ENCODE assay signal across 8 cellular contexts in genomic region chr14:77026166-77026929, GRCh38. TPM values are rescaled to one million over a fixed set of nuclear protein-coding genes. Genes with fewer than 3 reads are reported as not detected.
DNase-seq lines count a peak whose midpoint lies in the region; ATAC-seq and TF ChIP-seq lines count a peak whose summit lies in the region.

No MANE protein-coding gene starts in this region.

- H3K4me3 Mint-ChIP-seq in activated naive CD4-positive, alpha-beta T cell treated with anti-CD3 and anti-CD28 coated beads, Interleukin-2, amount 50 U/mL, for 24 hours = peak overlapping the region; percentile 80
- H3K4me3 Mint-ChIP-seq in activated B cell treated with CpG ODN at 0.5 μM for 24 hours = peak overlapping the region; percentile 70

- TF ChIP-seq CTCF in activated B cell treated with CpG ODN at 0.5 μM for 24 hours (IDR thresholded peaks at IDR 0.05) (no peak), foreskin keratinocyte (conservative IDR thresholded peaks at IDR 0.05) (no peak)

- H3K27ac ChIP-seq in foreskin keratinocyte = peak overlapping the region; percentile 55

- ATAC-seq in activated B cell treated with CpG ODN at 0.5 μM for 24 hours (ENCODE audit: low read depth) = no peak
- no peak for ATAC-seq in foreskin keratinocyte
- no peak for ATAC-seq in HG03135 (IDR thresholded peaks at IDR 0.05; ENCODE audit: unreplicated experiment)
- ATAC-seq in HG03280 (IDR thresholded peaks at IDR 0.05; ENCODE audit: unreplicated experiment) = no peak

- H3K27me3 ChIP-seq in foreskin keratinocyte = no peaks in the 10 kb centered on the region

- peaks cover 35% of the 10 kb centered on the region for H3K4me1 ChIP-seq in foreskin keratinocyte

- no peak for DNase-seq in activated naive CD4-positive, alpha-beta T cell treated with anti-CD3 and anti-CD28 coated beads, Interleukin-2, amount 50 U/mL, for 16 hours
- DNase-seq in activated B cell treated with CpG ODN at 0.5 μM for 24 hours (no peak), foreskin keratinocyte (no peak), posterior cingulate gyrus (peak in 7 of 10 donors; percentile 29 to 88 (median 49)), DMS153 treated with DMSO at 0.1 percent for 48 hours (lab: John Stamatoyannopoulos, UW; ENCODE audit: unreplicated experiment) (no peak)

- POLR2A ChIA-PET in activated B cell treated with CpG ODN at 0.5 μM for 24 hours (lab: Charles Lee) = interaction anchor here (1.0 to 6.2 kb wide), 8 partner anchors 9 to 96 kb away, joined by 3 to 149 read pairs (median 38); no protein-coding TSS in a partner anchor

- H3K36me3 Mint-ChIP-seq in activated naive CD4-positive, alpha-beta T cell treated with anti-CD3 and anti-CD28 coated beads, Interleukin-2, amount 50 U/mL, for 24 hours = peaks cover 10% of the 10 kb centered on the region
- peaks cover 22% of the 10 kb centered on the region for H3K36me3 Mint-ChIP-seq in activated B cell treated with CpG ODN at 0.5 μM for 24 hours (ENCODE audit: low read depth)

- intact Hi-C loops in activated B cell treated with CpG ODN at 0.5 μM for 24 hours (cut with micrococcal nuclease) = loop anchor here (5.0 kb wide), 1 partner anchor 351 kb away; the partner anchor contains the start of genes SAMD15 and TMED8
- intact Hi-C loops in posterior cingulate gyrus (cut with DNase I) = loop anchor here (2.0 to 5.0 kb wide), 3 partner anchors 70 to 108 kb away; no protein-coding TSS in a partner anchor

- no peaks in the 10 kb centered on the region for H3K27me3 Mint-ChIP-seq in activated naive CD4-positive, alpha-beta T cell treated with anti-CD3 and anti-CD28 coated beads, Interleukin-2, amount 50 U/mL, for 24 hours
- no peaks in the 10 kb centered on the region for H3K27me3 Mint-ChIP-seq in activated B cell treated with CpG ODN at 0.5 μM for 24 hours

- H3K9me3 Mint-ChIP-seq in activated naive CD4-positive, alpha-beta T cell treated with anti-CD3 and anti-CD28 coated beads, Interleukin-2, amount 50 U/mL, for 24 hours = no peaks in the 10 kb centered on the region
- H3K9me3 Mint-ChIP-seq in activated B cell treated with CpG ODN at 0.5 μM for 24 hours = no peaks in the 10 kb centered on the region

- CTCF ChIA-PET in activated B cell treated with CpG ODN at 0.5 μM for 24 hours (lab: Charles Lee) = interaction anchor here (1.2 to 3.1 kb wide), 3 partner anchors 27 to 79 kb away, joined by 4 to 30 read pairs (median 10); no protein-coding TSS in a partner anchor

- H3K4me1 Mint-ChIP-seq in activated naive CD4-positive, alpha-beta T cell treated with anti-CD3 and anti-CD28 coated beads, Interleukin-2, amount 50 U/mL, for 24 hours = peaks cover 64% of the 10 kb centered on the region
- peaks cover 50% of the 10 kb centered on the region for H3K4me1 Mint-ChIP-seq in activated B cell treated with CpG ODN at 0.5 μM for 24 hours

- H3K27ac Mint-ChIP-seq in activated naive CD4-positive, alpha-beta T cell treated with anti-CD3 and anti-CD28 coated beads, Interleukin-2, amount 50 U/mL, for 24 hours = peak overlapping the region; percentile 77
- H3K27ac Mint-ChIP-seq in activated B cell treated with CpG ODN at 0.5 μM for 24 hours = no peak overlapping the region

RNA-seq across cellular contexts. Expression of gene IRF2BPL, which starts 2.2 kb away (rescaled TPM):
- 14.0 and 14.5 TPM in 2 replicates for total RNA-seq in activated B cell treated with CpG ODN at 0.5 μM for 24 hours
- 20.2 and 20.7 TPM in 2 replicates for total RNA-seq in foreskin keratinocyte
- 8.0 and 8.7 TPM in 2 replicates for polyA plus RNA-seq in foreskin keratinocyte

Comparison
In these comparisons a context has a peak if more than half of its experiments do, and no peak if none do; other contexts are left out.
1. DNase-seq: peak in posterior cingulate gyrus (7 of 10); none in activated naive CD4-positive, alpha-beta T cell treated with anti-CD3 and anti-CD28 coated beads, Interleukin-2, amount 50 U/mL, for 16 hours (single experiment), activated B cell treated with CpG ODN at 0.5 μM for 24 hours (single experiment), foreskin keratinocyte (0 of 2) and DMS153 treated with DMSO at 0.1 percent for 48 hours (single experiment).